16 cellular contexts compared by ENCODE assay signal in genomic region chr5:160463227-160463626, GRCh38.
"Had no signal": no experiment of that assay in that cellular context is flagged by ENCODE, and none has a peak within 500 bp of the region (broad histone marks: within the 10 kb centered on the region; RNA-seq: fewer than 3 reads in every experiment).

No MANE protein-coding gene starts in this region.

- H3K9me3 ChIP-seq: gastrocnemius medialis, heart left ventricle, lower lobe of right lung, SJSA1, transverse colon had no signal

- H3K36me3 ChIP-seq: gastrocnemius medialis, heart left ventricle, lower lobe of right lung, SJSA1, transverse colon had no signal

- H3K27ac ChIP-seq: gastrocnemius medialis, heart left ventricle, lower lobe of right lung, SJSA1, transverse colon had no signal

- H3K27me3 Mint-ChIP-seq: stimulated activated naive B cell treated with anti-CD40 and anti-IgM and Interleukin-4, amounts not matched to agents 10 μg/mL and 1 μg/mL and 100 μg/mL, for 72 hours had no signal

- H3K4me3 Mint-ChIP-seq: dendritic cell treated with granulocyte-macrophage colony-stimulating factor and Interleukin-4, amounts not matched to agents 40 ng/mL and 50 ng/mL, for 4 days had no signal

- DNase-seq: activated CD4-positive, alpha-beta T cell treated with anti-CD3 and anti-CD28 coated beads, Interleukin-2, amount 50 U/mL, for 48 hours; activated gamma-delta T cell; activated T-cell treated with anti-CD3 and anti-CD28 coated beads, Interleukin-2, amount 50 U/mL, for 48 hours; anterior cingulate cortex; effector memory CD4-positive, alpha-beta T cell; gastrocnemius medialis; heart left ventricle; left colon; lower lobe of right lung; stimulated activated CD4-positive, alpha-beta T cell treated with anti-CD3 and anti-CD28 coated beads, Interleukin-2, amount 100 ng/mL, for 48 hours; stimulated activated naive B cell treated with anti-CD40 and anti-IgM and Interleukin-4, amounts not matched to agents 10 μg/mL and 1 μg/mL and 100 μg/mL, for 72 hours; substantia nigra; T1000; transverse colon had no signal

- H3K4me1 ChIP-seq: gastrocnemius medialis had no signal

- H3K9me3 Mint-ChIP-seq: dendritic cell treated with granulocyte-macrophage colony-stimulating factor and Interleukin-4, amounts not matched to agents 40 ng/mL and 50 ng/mL, for 4 days had no signal

- H3K27ac Mint-ChIP-seq: dendritic cell treated with granulocyte-macrophage colony-stimulating factor and Interleukin-4, amounts not matched to agents 40 ng/mL and 50 ng/mL, for 4 days had no signal

- H3K27me3 ChIP-seq: gastrocnemius medialis, heart left ventricle, SJSA1, transverse colon had no signal

- H3K4me3 ChIP-seq: gastrocnemius medialis, heart left ventricle, lower lobe of right lung, SJSA1, transverse colon had no signal
